ENCODE assay signal across 12 cellular contexts in the genomic region with DNA sequence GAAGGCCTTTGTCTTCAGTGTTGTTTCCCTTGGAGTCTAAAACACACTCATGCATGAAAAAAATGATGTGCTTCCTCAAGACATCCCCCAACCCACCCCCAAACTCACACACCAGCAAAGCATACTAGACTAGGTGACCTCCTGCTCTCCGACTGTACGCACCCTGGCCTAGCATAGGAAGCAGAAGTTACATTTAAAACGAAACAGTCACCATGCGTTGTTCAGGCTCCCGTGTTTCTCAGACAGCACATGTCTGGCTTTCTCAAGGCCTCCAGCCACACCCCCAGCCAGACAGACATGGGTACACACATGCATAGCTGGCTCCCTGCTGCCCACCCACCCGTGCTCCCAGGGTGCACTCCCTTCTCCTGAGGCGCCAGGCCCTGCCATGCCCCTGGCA. TPM values are rescaled to one million over a fixed set of nuclear protein-coding genes. Genes with fewer than 3 reads are reported as not detected.
A peak's percentile ranks its signal among the peaks of the same experiment; 100 is the strongest.
DNase-seq lines count a peak whose midpoint lies in the region; ATAC-seq and TF ChIP-seq lines count a peak whose summit lies in the region.
"Had no signal": no experiment of that assay in that cellular context is flagged by ENCODE, and none has a peak within 500 bp of the region (broad histone marks: within the 10 kb centered on the region; RNA-seq: fewer than 3 reads in every experiment).

No MANE protein-coding gene starts in this region.

- H3K27me3 Mint-ChIP-seq in neural progenitor cell (ENCODE audit: insufficient read depth, low read depth) = no peaks in the 10 kb centered on the region
- peaks cover 3% of the 10 kb centered on the region; the same call in 1 of the 2 replicates for H3K27me3 Mint-ChIP-seq in HFFc6 (ENCODE audit: insufficient read depth)

- POLR2A ChIA-PET in RWPE1 (lab: Yijun Ruan, JAX; ENCODE audit: low non-redundant PET) = no interaction called here

- H3K27ac Mint-ChIP-seq in neural progenitor cell (no peak overlapping the region), HFFc6 (no peak overlapping the region)

- H3K36me3 Mint-ChIP-seq in neural progenitor cell = peaks cover 16% of the 10 kb centered on the region
- H3K36me3 Mint-ChIP-seq in HFFc6 (ENCODE audit: low read depth) = no peaks in the 10 kb centered on the region

- H3K4me1 Mint-ChIP-seq in neural progenitor cell = no peaks in the 10 kb centered on the region
- H3K4me1 Mint-ChIP-seq in HFFc6 (ENCODE audit: low read depth) = no peaks in the 10 kb centered on the region; the same call in 1 of the 2 replicates

- H3K27ac ChIP-seq in RWPE1 (no peak overlapping the region), neural progenitor cell (no peak overlapping the region)

- H3K4me3 Mint-ChIP-seq in neural progenitor cell (no peak overlapping the region), HFFc6 (no peak overlapping the region)

- TF ChIP-seq CTCF in GM10266 (IDR thresholded peaks at IDR 0.05; ENCODE audit: control insufficient read depth, insufficient read depth, low read depth, missing control alignments) (no peak), mucosa of descending colon (IDR thresholded peaks at IDR 0.05) (no peak), RWPE1 (conservative IDR thresholded peaks at IDR 0.05; ENCODE audit: low read depth) (no peak), neural progenitor cell (IDR thresholded peaks at IDR 0.05) (no peak), HFFc6 (IDR thresholded peaks at IDR 0.05) (no peak)

- H3K4me3 ChIP-seq in mucosa of descending colon (no peak overlapping the region), neural progenitor cell (no peak overlapping the region)

- CTCF ChIA-PET in RWPE1 (lab: Yijun Ruan, JAX) = interaction anchor here (0.6 kb wide), 2 partner anchors 444 to 1510 kb away, joined by 3 to 5 read pairs; no protein-coding TSS in a partner anchor

- no peaks in the 10 kb centered on the region for H3K27me3 ChIP-seq in neural progenitor cell

- H3K9me3 ChIP-seq in mucosa of descending colon (no peaks in the 10 kb centered on the region), neural progenitor cell (ENCODE audit: low read depth) (no peaks in the 10 kb centered on the region)

- ATAC-seq in GM21786 (IDR thresholded peaks at IDR 0.05; ENCODE audit: unreplicated experiment) (peak; percentile 85), mucosa of descending colon (peak; percentile 35)

- H3F3A ChIP-seq in neural progenitor cell (ENCODE audit: low read depth) = no peaks in the 10 kb centered on the region

- no peaks in the 10 kb centered on the region for H3K9me3 Mint-ChIP-seq in neural progenitor cell
- no peaks in the 10 kb centered on the region for H3K9me3 Mint-ChIP-seq in HFFc6

- no peaks in the 10 kb centered on the region for H3K36me3 ChIP-seq in mucosa of descending colon (ENCODE audit: low read depth)
- H3K36me3 ChIP-seq in neural progenitor cell = no peaks in the 10 kb centered on the region

- H3K4me2 ChIP-seq in neural progenitor cell = no peak overlapping the region

- H3K4me1 ChIP-seq in mucosa of descending colon (ENCODE audit: low read depth) = no peaks in the 10 kb centered on the region
- H3K4me1 ChIP-seq in neural progenitor cell = no peaks in the 10 kb centered on the region

- H3K79me2 ChIP-seq in neural progenitor cell (ENCODE audit: low read depth) = no peaks in the 10 kb centered on the region

- no peak overlapping the region for H2AFZ ChIP-seq in neural progenitor cell (replicated peaks)

- no peaks in the 10 kb centered on the region for H4K20me1 ChIP-seq in neural progenitor cell (ENCODE audit: low read depth)

- H3K9ac ChIP-seq in neural progenitor cell = no peak overlapping the region

- intact Hi-C loops in mucosa of descending colon (cut with DNase I, micrococcal nuclease) = no loop called here

- DNase-seq in GM10266 (ENCODE audit: extremely low spot score) (peak; percentile 59), SIG-M5 treated with dmso at 0.1 percent for 504 hours (lab: John Stamatoyannopoulos, UW; ENCODE audit: unreplicated experiment) (peak; percentile 92), mucosa of descending colon (no peak), RWPE1 (ENCODE audit: low spot score) (no peak), neural progenitor cell (ENCODE audit: low spot score) (no peak), activated gamma-delta T cell (lab: John Stamatoyannopoulos, UW) (no peak), HFFc6 (no peak)
- DNase-seq: DMS53, Kasumi-1 had no signal

RNA-seq across cellular contexts. Expression of gene C1QTNF9, which starts 28.7 kb away (rescaled TPM):
- total RNA-seq in mucosa of descending colon (under 1 TPM in 2 of 3 donors, not detected in 1; 0.38 to 0.54 TPM), neural progenitor cell (ENCODE audit: low replicate concordance) (not detected in 2 replicates)
- total RNA-seq in HFFc6 (2021; fragmentation: NEBNext Ultra II Directional; extraction: Animal tissue kit (Norgen Biotek cat#: 25700)) = not detected
- total RNA-seq: RPMI7951, temporal lobe had no signal

Comparison
In these comparisons a context has a peak if more than half of its experiments do, and no peak if none do; other contexts are left out.
1. DNase-seq: peak in GM10266 (single experiment) and SIG-M5 treated with dmso at 0.1 percent for 504 hours (single experiment); none in mucosa of descending colon (0 of 3), RWPE1 (single experiment), neural progenitor cell (single experiment), activated gamma-delta T cell (single experiment) and HFFc6 (single experiment).